1 cellular context compared by ENCODE assay signal in the genomic region with DNA sequence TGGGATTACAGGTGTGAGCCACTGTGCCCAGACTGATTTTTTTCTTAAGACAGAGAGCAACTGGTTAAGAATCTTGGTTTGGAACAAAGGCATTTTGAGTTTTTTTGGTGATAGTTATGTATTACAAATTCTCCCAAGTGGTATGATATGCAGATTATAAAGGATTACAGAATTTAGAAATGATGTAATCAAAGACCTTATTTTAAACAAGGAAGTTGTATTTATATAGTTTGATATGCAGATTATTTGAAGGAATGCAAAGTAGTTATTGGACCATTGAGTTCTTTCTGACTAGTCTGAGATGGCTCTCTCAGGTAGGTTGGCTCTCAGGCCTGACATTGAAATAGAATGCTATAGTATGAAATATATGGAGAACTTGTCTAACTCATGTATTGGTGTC.
A peak's percentile ranks its signal among the peaks of the same experiment; 100 is the strongest.
TF ChIP-seq lines count a peak whose summit lies in the region.

No MANE protein-coding gene starts in this region.

TF ChIP-seq in HepG2, 621 proteins besides CTCF, POLR2A, EP300 and RAD21:
- TF ChIP-seq RFX1 (IDR thresholded peaks at IDR 0.05) (no peak), ATF7 (IDR thresholded peaks at IDR 0.05) (peak; percentile 41; the same call in 1 of the 2 replicates), ATF7 (CRISPR knock-in tag; IDR thresholded peaks at IDR 0.05) (no peak)
